In the genomic region with DNA sequence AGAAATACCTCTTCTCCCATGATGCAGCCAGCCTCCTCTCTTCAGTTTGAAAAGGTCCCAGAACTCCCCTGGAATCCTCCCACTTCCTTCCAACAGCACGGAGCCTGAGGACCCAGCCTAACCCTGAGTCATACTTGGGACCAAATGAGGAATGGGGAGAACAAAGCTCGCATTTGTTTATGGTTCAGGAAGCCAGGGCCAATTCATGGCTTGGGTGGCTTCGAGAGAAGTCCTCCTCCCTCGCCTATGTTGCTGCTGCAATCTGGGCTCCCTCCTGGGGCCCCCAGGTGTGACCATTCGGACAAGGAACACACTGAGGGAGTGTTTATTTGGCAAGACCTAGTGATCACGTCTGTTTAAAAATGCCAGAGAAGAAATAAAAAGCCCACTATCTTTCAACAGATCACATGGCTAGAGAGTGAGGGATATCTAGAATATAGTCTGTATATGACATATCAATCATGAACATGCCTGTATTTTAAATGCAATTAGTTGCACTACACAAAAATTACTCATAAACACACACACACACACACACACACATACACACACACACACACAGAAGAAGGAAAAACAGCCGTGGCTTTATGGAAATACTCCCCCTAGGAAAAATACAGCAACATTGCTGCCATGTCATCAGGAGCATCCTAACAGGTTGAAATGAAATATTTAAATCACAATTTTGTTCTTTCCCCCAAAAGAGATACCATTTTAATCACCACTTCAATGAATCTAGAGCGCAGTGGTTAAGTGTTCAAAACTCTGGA, we compare ENCODE assay signal across 1 cellular context.
TF ChIP-seq lines count a peak whose summit lies in the region.

No MANE protein-coding gene starts in this region.

TF ChIP-seq in SK-N-SH, 30 proteins besides CTCF, POLR2A, EP300 and RAD21 (continued from another document):
- TF ChIP-seq, protein P1, sequence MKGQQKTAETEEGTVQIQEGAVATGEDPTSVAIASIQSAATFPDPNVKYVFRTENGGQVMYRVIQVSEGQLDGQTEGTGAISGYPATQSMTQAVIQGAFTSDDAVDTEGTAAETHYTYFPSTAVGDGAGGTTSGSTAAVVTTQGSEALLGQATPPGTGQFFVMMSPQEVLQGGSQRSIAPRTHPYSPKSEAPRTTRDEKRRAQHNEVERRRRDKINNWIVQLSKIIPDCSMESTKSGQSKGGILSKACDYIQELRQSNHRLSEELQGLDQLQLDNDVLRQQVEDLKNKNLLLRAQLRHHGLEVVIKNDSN (IDR thresholded peaks at IDR 0.05; ENCODE audit: borderline replicate concordance, low read depth) = 0 out of 2 replicates have a peak, but pooled peaks have one; percentile 8
- TF ChIP-seq CHD2 (IDR thresholded peaks at IDR 0.05; ENCODE audit: low read length, partially characterized antibody) (no peak), TEAD4 (IDR thresholded peaks at IDR 0.05; ENCODE audit: borderline replicate concordance, insufficient read depth) (no peak), TAF1 (IDR thresholded peaks at IDR 0.05; ENCODE audit: borderline replicate concordance, low read depth, low read length) (0 out of 2 replicates have a peak, but pooled peaks have one; percentile 8), SIN3A (IDR thresholded peaks at IDR 0.05; ENCODE audit: borderline replicate concordance, low read depth, low read length) (no peak), NRF1 (IDR thresholded peaks at IDR 0.05; ENCODE audit: low read depth, low read length) (no peak), RFX5 (IDR thresholded peaks at IDR 0.05; ENCODE audit: low read length) (no peak), SMC3 (IDR thresholded peaks at IDR 0.05; ENCODE audit: low read depth, low read length) (no peak), FOSL2 (IDR thresholded peaks at IDR 0.05; ENCODE audit: borderline replicate concordance, low read depth) (peak; percentile 76; the same call in 1 of the 2 replicates), POLR2AphosphoS5 (IDR thresholded peaks at IDR 0.05; ENCODE audit: low read depth, low read length) (peak; percentile 55), EZH2phosphoT487 (IDR thresholded peaks at IDR 0.05; ENCODE audit: borderline replicate concordance, low read depth) (no peak), RXRA (IDR thresholded peaks at IDR 0.05; ENCODE audit: borderline replicate concordance, low read depth) (no peak), FOXM1 (IDR thresholded peaks at IDR 0.05; ENCODE audit: low read depth) (no peak; the same call in 1 of the 2 replicates), GATA2 (CRISPR knock-in tag; IDR thresholded peaks at IDR 0.05) (no peak), MEF2A (IDR thresholded peaks at IDR 0.05; ENCODE audit: borderline replicate concordance, low read depth) (no peak), ELF1 (IDR thresholded peaks at IDR 0.05) (no peak), GABPA (IDR thresholded peaks at IDR 0.05; ENCODE audit: low read depth) (no peak), TCF12 (IDR thresholded peaks at IDR 0.05) (no peak; the same call in 1 of the 2 replicates), RCOR1 (IDR thresholded peaks at IDR 0.05; ENCODE audit: low read length) (no peak), USF2 (IDR thresholded peaks at IDR 0.05; ENCODE audit: borderline replicate concordance, low read depth, low read length) (no peak), JUND (IDR thresholded peaks at IDR 0.05) (peak; percentile 46), NFIC (IDR thresholded peaks at IDR 0.05; ENCODE audit: borderline replicate concordance) (no peak; the same call in 1 of the 2 replicates)
- TF ChIP-seq, protein P2, sequence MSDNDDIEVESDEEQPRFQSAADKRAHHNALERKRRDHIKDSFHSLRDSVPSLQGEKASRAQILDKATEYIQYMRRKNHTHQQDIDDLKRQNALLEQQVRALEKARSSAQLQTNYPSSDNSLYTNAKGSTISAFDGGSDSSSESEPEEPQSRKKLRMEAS (IDR thresholded peaks at IDR 0.05; ENCODE audit: low read depth) = peak; percentile 30; the same call in 1 of the 2 replicates
- TF ChIP-seq, protein P3, sequence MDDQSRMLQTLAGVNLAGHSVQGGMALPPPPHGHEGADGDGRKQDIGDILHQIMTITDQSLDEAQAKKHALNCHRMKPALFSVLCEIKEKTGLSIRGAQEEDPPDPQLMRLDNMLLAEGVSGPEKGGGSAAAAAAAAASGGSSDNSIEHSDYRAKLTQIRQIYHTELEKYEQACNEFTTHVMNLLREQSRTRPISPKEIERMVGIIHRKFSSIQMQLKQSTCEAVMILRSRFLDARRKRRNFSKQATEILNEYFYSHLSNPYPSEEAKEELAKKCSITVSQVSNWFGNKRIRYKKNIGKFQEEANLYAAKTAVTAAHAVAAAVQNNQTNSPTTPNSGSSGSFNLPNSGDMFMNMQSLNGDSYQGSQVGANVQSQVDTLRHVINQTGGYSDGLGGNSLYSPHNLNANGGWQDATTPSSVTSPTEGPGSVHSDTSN (IDR thresholded peaks at IDR 0.05) = no peak; the same call in 1 of the 2 replicates
